Comparison of ENCODE assay signal across 1 cellular context in the genomic region with DNA sequence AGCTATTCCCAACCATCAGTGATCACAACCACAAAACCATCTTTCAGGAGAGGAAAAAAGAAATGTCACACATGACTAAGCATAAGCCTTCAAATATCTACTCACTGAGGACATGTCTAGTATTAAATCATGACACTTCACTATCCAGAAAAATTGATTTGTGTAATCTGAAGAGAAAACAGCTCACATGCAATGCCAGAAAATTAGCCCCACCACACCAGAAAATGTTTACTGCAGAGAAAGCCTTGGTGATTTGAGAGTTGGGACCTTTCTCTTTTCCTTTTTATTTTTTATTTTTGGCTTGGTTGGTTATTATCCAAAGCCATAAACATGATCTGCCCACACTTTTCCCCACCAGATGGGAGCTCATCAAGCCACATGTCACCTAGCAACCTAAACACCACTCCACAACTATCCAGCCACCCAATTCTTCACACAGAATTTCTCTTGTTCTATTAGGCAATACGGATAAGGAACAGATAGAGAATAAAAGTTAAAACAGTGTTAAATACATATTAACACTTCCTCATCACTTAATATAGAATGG.
TF ChIP-seq lines count a peak whose summit lies in the region.

No MANE protein-coding gene starts in this region.

TF ChIP-seq in GM23338, 12 proteins besides CTCF, POLR2A, EP300 and RAD21 (continued from another document):
- TF ChIP-seq, protein P1, sequence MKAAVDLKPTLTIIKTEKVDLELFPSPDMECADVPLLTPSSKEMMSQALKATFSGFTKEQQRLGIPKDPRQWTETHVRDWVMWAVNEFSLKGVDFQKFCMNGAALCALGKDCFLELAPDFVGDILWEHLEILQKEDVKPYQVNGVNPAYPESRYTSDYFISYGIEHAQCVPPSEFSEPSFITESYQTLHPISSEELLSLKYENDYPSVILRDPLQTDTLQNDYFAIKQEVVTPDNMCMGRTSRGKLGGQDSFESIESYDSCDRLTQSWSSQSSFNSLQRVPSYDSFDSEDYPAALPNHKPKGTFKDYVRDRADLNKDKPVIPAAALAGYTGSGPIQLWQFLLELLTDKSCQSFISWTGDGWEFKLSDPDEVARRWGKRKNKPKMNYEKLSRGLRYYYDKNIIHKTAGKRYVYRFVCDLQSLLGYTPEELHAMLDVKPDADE (IDR thresholded peaks at IDR 0.05) = no peak
- TF ChIP-seq REST (IDR thresholded peaks at IDR 0.05; ENCODE audit: unreplicated experiment) (no peak), POLR2AphosphoS5 (IDR thresholded peaks at IDR 0.05; ENCODE audit: low read depth) (no peak), ZNF114 (CRISPR knock-in tag; IDR thresholded peaks at IDR 0.05) (no peak)
